In genomic region chr1:27335506-27336422, GRCh38 we compare ENCODE assay signal across 25 cellular contexts. TPM values are rescaled to one million over a fixed set of nuclear protein-coding genes. Genes with fewer than 3 reads are reported as not detected.
"Had no signal": no experiment of that assay in that cellular context is flagged by ENCODE, and none has a peak within 500 bp of the region (broad histone marks: within the 10 kb centered on the region; RNA-seq: fewer than 3 reads in every experiment).

No MANE protein-coding gene starts in this region.

- H3K4me3 Mint-ChIP-seq: activated CD4-positive, alpha-beta T cell treated with anti-CD3 and anti-CD28 coated beads, Interleukin-2, amount 10 ng/mL, durations not matched to agents 7 days and 5 days; activated CD8-positive, alpha-beta T cell treated with anti-CD3 and anti-CD28 coated beads, Interleukin-2, amount 10 ng/mL, durations not matched to agents 7 days and 5 days; activated naive CD8-positive, alpha-beta T cell treated with anti-CD3 and anti-CD28 coated beads, Interleukin-2, amount 10 ng/mL, durations not matched to agents 7 days and 5 days; activated T-helper 17 cell treated with anti-CD3 and anti-CD28 coated beads, Interleukin-2, amount 50 U/mL, for 72 hours; immature natural killer cell had no signal

- H3K27me3 Mint-ChIP-seq: activated CD4-positive, alpha-beta T cell treated with anti-CD3 and anti-CD28 coated beads, Interleukin-2, amount 10 ng/mL, durations not matched to agents 7 days and 5 days; activated naive CD8-positive, alpha-beta T cell treated with anti-CD3 and anti-CD28 coated beads, Interleukin-2, amount 10 ng/mL, durations not matched to agents 7 days and 5 days; activated T-helper 17 cell treated with anti-CD3 and anti-CD28 coated beads, Interleukin-2, amount 50 U/mL, for 72 hours; progenitor cell of endocrine pancreas had no signal

- H3K9me3 ChIP-seq: esophagus muscularis mucosa, left lung, upper lobe of left lung had no signal

- H3K27me3 ChIP-seq: esophagus muscularis mucosa, hepatocyte, left lung, upper lobe of left lung had no signal

- DNase-seq: activated CD4-positive, alpha-beta T cell treated with anti-CD3 and anti-CD28 coated beads, Interleukin-2, amount 10 ng/mL, durations not matched to agents 7 days and 5 days; activated CD4-positive, CD25-positive, alpha-beta regulatory T cell treated with anti-CD3 and anti-CD28 coated beads, Interleukin-2, amount 50 U/mL, for 72 hours; activated CD8-positive, alpha-beta T cell treated with anti-CD3 and anti-CD28 coated beads, Interleukin-2, amount 10 ng/mL, durations not matched to agents 7 days and 5 days; activated naive CD8-positive, alpha-beta T cell treated with anti-CD3 and anti-CD28 coated beads, Interleukin-2, amount 10 ng/mL, durations not matched to agents 7 days and 5 days; amygdala; effector memory CD4-positive, alpha-beta T cell; glutamatergic neuron; immature natural killer cell; retina; stimulated activated CD4-positive, alpha-beta T cell treated with anti-CD3 and anti-CD28 coated beads, Interleukin-4, amount 100 ng/mL, for 1 hour; stimulated activated naive CD8-positive, alpha-beta T cell treated with anti-CD3 and anti-CD28 coated beads, Interleukin-15, Interleukin-2, amounts not matched to agents 100 U/mL and 50 U/mL, for 24 hours; upper lobe of left lung had no signal

- H3K4me2 ChIP-seq: hepatocyte had no signal

- ATAC-seq: activated CD8-positive, alpha-beta T cell treated with anti-CD3 and anti-CD28 coated beads, Interleukin-2, amount 10 ng/mL, durations not matched to agents 7 days and 5 days; activated T-helper 17 cell treated with anti-CD3 and anti-CD28 coated beads, Interleukin-2, amount 50 U/mL, for 72 hours; left lung; SK-N-SH treated with all-trans-retinoic acid at 6 μM for 48 hours; stimulated activated naive CD8-positive, alpha-beta T cell treated with anti-CD3 and anti-CD28 coated beads, Interleukin-15, Interleukin-2, amounts not matched to agents 100 U/mL and 50 U/mL, for 24 hours had no signal

- H3K27ac ChIP-seq: esophagus muscularis mucosa, hepatocyte, left lung, upper lobe of left lung had no signal

- H3K27ac Mint-ChIP-seq: activated CD4-positive, alpha-beta T cell treated with anti-CD3 and anti-CD28 coated beads, Interleukin-2, amount 10 ng/mL, durations not matched to agents 7 days and 5 days; activated CD8-positive, alpha-beta T cell treated with anti-CD3 and anti-CD28 coated beads, Interleukin-2, amount 10 ng/mL, durations not matched to agents 7 days and 5 days; activated naive CD8-positive, alpha-beta T cell treated with anti-CD3 and anti-CD28 coated beads, Interleukin-2, amount 10 ng/mL, durations not matched to agents 7 days and 5 days; activated T-helper 17 cell treated with anti-CD3 and anti-CD28 coated beads, Interleukin-2, amount 50 U/mL, for 72 hours; progenitor cell of endocrine pancreas had no signal

- H3K9me3 Mint-ChIP-seq: activated CD4-positive, alpha-beta T cell treated with anti-CD3 and anti-CD28 coated beads, Interleukin-2, amount 10 ng/mL, durations not matched to agents 7 days and 5 days; activated naive CD8-positive, alpha-beta T cell treated with anti-CD3 and anti-CD28 coated beads, Interleukin-2, amount 10 ng/mL, durations not matched to agents 7 days and 5 days; activated T-helper 17 cell treated with anti-CD3 and anti-CD28 coated beads, Interleukin-2, amount 50 U/mL, for 72 hours; immature natural killer cell had no signal

- H2AFZ ChIP-seq: hepatocyte had no signal

- H3K4me3 ChIP-seq: esophagus muscularis mucosa, hepatocyte, left lung, upper lobe of left lung had no signal

RNA-seq across cellular contexts. Expression of gene SYTL1, which starts 6.1 kb away (rescaled TPM):
- total RNA-seq: frontal cortex had no signal
- polyA plus RNA-seq: neural cell had no signal

RNA-seq across cellular contexts. Expression of gene FCN3, which starts 38.9 kb away (rescaled TPM):
- total RNA-seq: activated CD4-positive, alpha-beta T cell treated with anti-CD3 and anti-CD28 coated beads, Interleukin-2, amount 10 ng/mL, durations not matched to agents 7 days and 5 days; activated CD8-positive, alpha-beta T cell treated with anti-CD3 and anti-CD28 coated beads, Interleukin-2, amount 10 ng/mL, durations not matched to agents 7 days and 5 days; activated naive CD8-positive, alpha-beta T cell treated with anti-CD3 and anti-CD28 coated beads, Interleukin-2, amount 10 ng/mL, durations not matched to agents 7 days and 5 days; activated T-helper 17 cell treated with anti-CD3 and anti-CD28 coated beads, Interleukin-2, amount 50 U/mL, for 72 hours; dermis microvascular lymphatic vessel endothelial cell; frontal cortex; hepatocyte; kidney epithelial cell; osteocyte; progenitor cell of endocrine pancreas; T-helper 2 cell treated with Interferon-gamma antibody and Interleukin-4, amounts not matched to agents 100 ng/mL and 5 ng/mL, for 36 hours had no signal
- polyA plus RNA-seq: hepatocyte, immature natural killer cell, neural cell had no signal

RNA-seq across cellular contexts. Expression of gene CD164L2, which starts 47.4 kb away (rescaled TPM):
- total RNA-seq: activated CD4-positive, alpha-beta T cell treated with anti-CD3 and anti-CD28 coated beads, Interleukin-2, amount 10 ng/mL, durations not matched to agents 7 days and 5 days; activated CD8-positive, alpha-beta T cell treated with anti-CD3 and anti-CD28 coated beads, Interleukin-2, amount 10 ng/mL, durations not matched to agents 7 days and 5 days; activated naive CD8-positive, alpha-beta T cell treated with anti-CD3 and anti-CD28 coated beads, Interleukin-2, amount 10 ng/mL, durations not matched to agents 7 days and 5 days; activated T-helper 17 cell treated with anti-CD3 and anti-CD28 coated beads, Interleukin-2, amount 50 U/mL, for 72 hours; dermis microvascular lymphatic vessel endothelial cell; esophagus muscularis mucosa; frontal cortex; hepatocyte; osteocyte; progenitor cell of endocrine pancreas; subcutaneous adipose tissue; T-helper 2 cell treated with Interferon-gamma antibody and Interleukin-4, amounts not matched to agents 100 ng/mL and 5 ng/mL, for 36 hours had no signal
- polyA plus RNA-seq: immature natural killer cell, neural cell had no signal
